1 cellular context compared by ENCODE assay signal in the genomic region with DNA sequence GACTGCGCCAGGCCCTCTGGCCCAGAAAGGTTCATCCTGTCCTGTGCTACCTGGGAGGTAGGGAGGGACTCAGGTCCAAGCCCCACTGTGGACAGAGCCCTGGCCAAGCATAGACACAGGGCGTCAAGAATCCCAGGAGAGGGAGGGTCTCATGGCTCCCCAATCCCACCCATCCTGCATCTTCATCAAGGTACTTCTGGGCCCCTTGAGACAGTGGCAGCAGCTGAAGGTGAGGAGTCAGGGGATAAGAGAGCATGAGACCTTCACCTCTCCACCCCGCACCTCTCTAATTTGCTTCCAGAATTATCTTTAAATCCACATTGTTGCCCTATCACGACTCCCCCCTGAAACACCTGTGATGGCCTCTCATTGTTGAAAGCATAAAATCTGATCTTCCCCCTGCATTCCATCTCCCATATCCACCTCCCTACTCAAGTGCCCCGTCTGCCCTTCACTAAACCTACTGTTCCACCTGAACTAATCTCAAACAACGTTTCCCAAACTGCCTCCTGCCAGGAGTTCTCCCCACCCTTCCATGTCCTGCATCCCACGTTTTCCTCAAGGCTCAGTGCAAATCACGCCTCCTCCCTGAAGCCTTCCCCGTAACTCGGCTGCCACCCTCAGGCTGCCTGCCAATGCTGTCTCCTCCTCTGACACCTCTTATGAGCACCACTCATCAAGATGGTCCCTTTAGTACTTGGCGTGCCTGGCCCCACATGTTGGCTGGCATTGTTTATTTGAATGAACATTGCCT.
TF ChIP-seq lines count a peak whose summit lies in the region.

No MANE protein-coding gene starts in this region.

TF ChIP-seq in GM23338, 12 proteins besides CTCF, POLR2A, EP300 and RAD21 (continued from another document):
- TF ChIP-seq JUNB (IDR thresholded peaks at IDR 0.05; ENCODE audit: unreplicated experiment) (no peak), EZH2phosphoT487 (IDR thresholded peaks at IDR 0.05; ENCODE audit: unreplicated experiment) (no peak), ZNF331 (CRISPR knock-in tag; IDR thresholded peaks at IDR 0.05; ENCODE audit: low read depth) (no peak)
